7 cellular contexts compared by ENCODE assay signal in the genomic region with DNA sequence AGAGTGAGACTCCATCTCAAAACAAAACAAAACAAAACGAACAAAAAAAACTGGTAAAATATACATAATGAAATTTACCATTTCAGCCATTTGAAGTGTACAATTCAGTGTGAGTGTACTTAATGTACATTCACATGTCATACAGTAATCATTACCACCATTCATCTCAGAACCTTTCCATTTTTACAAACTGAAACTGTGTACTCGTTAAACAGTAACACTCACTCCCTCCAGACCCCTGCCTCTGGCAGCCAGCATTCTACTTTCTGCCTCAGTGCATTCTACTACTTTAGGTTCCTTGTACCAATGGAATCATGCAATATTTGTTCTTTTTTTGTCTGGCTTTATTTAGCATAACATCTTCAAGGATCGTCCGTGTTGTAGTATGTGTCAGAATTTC.
DNase-seq lines count a peak whose midpoint lies in the region; ATAC-seq and TF ChIP-seq lines count a peak whose summit lies in the region.
"Not testable (repeated sequence)": the region's sequence is repeated elsewhere in the genome, so short reads cannot be mapped to it uniquely, and the experiment has no call there.

No MANE protein-coding gene starts in this region.

- peak; percentile 51 for ATAC-seq in GM19043 (IDR thresholded peaks at IDR 0.05; ENCODE audit: low read depth, unreplicated experiment)
- ATAC-seq in GM21825 (IDR thresholded peaks at IDR 0.05; ENCODE audit: unreplicated experiment) = peak; percentile 36
- peak; percentile 43 for ATAC-seq in HG02981 (IDR thresholded peaks at IDR 0.05; ENCODE audit: unreplicated experiment)
- ATAC-seq in HG03378 (IDR thresholded peaks at IDR 0.05; ENCODE audit: unreplicated experiment) = peak; percentile 48

- not testable (repeated sequence) for H4K20me1 ChIP-seq in DOHH2 (ENCODE audit: control insufficient read depth, insufficient read depth, low read depth, low read length); OCI-LY3 (ENCODE audit: insufficient read depth, low read length)

- H3K27ac ChIP-seq in DOHH2 (ENCODE audit: low read depth, low read length) (peak overlapping the region; percentile 23), OCI-LY3 (ENCODE audit: low read length) (peak overlapping the region; percentile 82)

- DNase-seq in kidney tubule cell (ENCODE audit: low spot score) = peak; percentile 13

- H3K9me3 ChIP-seq in DOHH2 (ENCODE audit: control insufficient read depth, insufficient read depth, low read length); OCI-LY3 (ENCODE audit: insufficient read depth, low read length): not testable (repeated sequence)

- H3K79me2 ChIP-seq in DOHH2 (ENCODE audit: control insufficient read depth, low read length); OCI-LY3 (ENCODE audit: low read length): not testable (repeated sequence)

- TF ChIP-seq CTCF in DOHH2 (IDR thresholded peaks at IDR 0.05; ENCODE audit: low read depth, low read length, poor library complexity, severe bottlenecking); OCI-LY3 (IDR thresholded peaks at IDR 0.05; ENCODE audit: low read depth, low read length): not testable (repeated sequence)

- not testable (repeated sequence) for H3K9ac ChIP-seq in OCI-LY3 (ENCODE audit: low read length)

- not testable (repeated sequence) for H3K9me2 ChIP-seq in DOHH2 (replicated peaks; ENCODE audit: control insufficient read depth, low read length)

- not testable (repeated sequence) for H3K27me3 ChIP-seq in DOHH2 (ENCODE audit: control insufficient read depth, low read length); OCI-LY3 (ENCODE audit: low read depth, low read length)

- H3K36me3 ChIP-seq in DOHH2 (ENCODE audit: control insufficient read depth, low read length); OCI-LY3 (replicated peaks; ENCODE audit: low read depth, low read length): not testable (repeated sequence)

- H3K4me3 ChIP-seq in DOHH2 (ENCODE audit: low read length); OCI-LY3 (ENCODE audit: low read length): not testable (repeated sequence)

- H3K4me1 ChIP-seq in DOHH2 (ENCODE audit: control insufficient read depth, low read length) = peaks cover 87% of the 10 kb centered on the region
- H3K4me1 ChIP-seq in OCI-LY3 (ENCODE audit: low read length) = peaks cover 64% of the 10 kb centered on the region

- not testable (repeated sequence) for H2AFZ ChIP-seq in OCI-LY3 (ENCODE audit: low read depth, low read length)

- not testable (repeated sequence) for H3F3A ChIP-seq in DOHH2 (ENCODE audit: control insufficient read depth, insufficient read depth)

- H3K4me2 ChIP-seq in DOHH2 (ENCODE audit: low read length) (peak overlapping the region; percentile 8; the same call in 1 of the 2 replicates), OCI-LY3 (ENCODE audit: low read length) (0 out of 2 replicates have a peak overlapping the region, but pooled peaks have one; percentile 9)
